ENCODE assay signal across 2 cellular contexts in the genomic region with DNA sequence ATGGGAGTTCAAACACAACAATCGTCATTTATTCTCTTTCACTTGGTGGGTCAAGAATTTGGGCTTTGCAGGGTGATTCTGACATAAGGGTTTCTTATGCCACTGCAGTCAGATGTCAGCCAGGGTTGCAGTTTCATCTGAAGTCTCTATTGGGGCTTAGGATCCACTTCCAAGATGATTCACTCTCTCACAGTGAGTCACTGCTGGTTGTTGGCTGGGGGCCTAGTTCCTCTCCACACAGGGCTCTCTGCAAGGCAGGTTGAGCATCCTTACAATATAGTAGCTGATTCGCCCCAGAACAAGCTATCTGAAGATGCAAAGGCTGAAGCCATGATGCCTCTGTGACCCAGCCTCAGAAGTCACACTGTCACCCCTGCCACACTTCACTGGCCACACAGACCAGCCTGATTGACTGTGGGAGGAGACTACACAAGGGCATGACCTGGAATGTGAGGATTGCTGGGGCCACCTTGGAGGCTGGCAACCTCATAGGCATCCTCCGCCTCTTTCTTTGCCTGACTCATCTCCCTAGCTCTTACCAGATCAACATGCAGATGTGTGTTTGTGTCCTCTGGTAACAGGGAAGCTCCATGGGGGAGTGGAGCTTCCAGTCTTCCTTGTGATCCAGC.
TF ChIP-seq lines count a peak whose summit lies in the region.

No MANE protein-coding gene starts in this region.

TF ChIP-seq in Ishikawa, 13 proteins besides CTCF, POLR2A, EP300 and RAD21 (continued from another document):
- TF ChIP-seq TEAD4 (IDR thresholded peaks at IDR 0.05) (no peak), TCF12 (IDR thresholded peaks at IDR 0.05; ENCODE audit: low read depth) (no peak), CREB1 (IDR thresholded peaks at IDR 0.05; ENCODE audit: low read depth) (no peak), TAF1 (IDR thresholded peaks at IDR 0.05; ENCODE audit: low read depth) (no peak), NFIC (IDR thresholded peaks at IDR 0.05) (peak; percentile 52)
- TF ChIP-seq, protein P1, sequence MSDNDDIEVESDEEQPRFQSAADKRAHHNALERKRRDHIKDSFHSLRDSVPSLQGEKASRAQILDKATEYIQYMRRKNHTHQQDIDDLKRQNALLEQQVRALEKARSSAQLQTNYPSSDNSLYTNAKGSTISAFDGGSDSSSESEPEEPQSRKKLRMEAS (IDR thresholded peaks at IDR 0.05): no peak
- TF ChIP-seq, protein P2, sequence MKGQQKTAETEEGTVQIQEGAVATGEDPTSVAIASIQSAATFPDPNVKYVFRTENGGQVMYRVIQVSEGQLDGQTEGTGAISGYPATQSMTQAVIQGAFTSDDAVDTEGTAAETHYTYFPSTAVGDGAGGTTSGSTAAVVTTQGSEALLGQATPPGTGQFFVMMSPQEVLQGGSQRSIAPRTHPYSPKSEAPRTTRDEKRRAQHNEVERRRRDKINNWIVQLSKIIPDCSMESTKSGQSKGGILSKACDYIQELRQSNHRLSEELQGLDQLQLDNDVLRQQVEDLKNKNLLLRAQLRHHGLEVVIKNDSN (IDR thresholded peaks at IDR 0.05): 0 out of 2 replicates have a peak, but pooled peaks have one; percentile 21
- TF ChIP-seq, protein P3, sequence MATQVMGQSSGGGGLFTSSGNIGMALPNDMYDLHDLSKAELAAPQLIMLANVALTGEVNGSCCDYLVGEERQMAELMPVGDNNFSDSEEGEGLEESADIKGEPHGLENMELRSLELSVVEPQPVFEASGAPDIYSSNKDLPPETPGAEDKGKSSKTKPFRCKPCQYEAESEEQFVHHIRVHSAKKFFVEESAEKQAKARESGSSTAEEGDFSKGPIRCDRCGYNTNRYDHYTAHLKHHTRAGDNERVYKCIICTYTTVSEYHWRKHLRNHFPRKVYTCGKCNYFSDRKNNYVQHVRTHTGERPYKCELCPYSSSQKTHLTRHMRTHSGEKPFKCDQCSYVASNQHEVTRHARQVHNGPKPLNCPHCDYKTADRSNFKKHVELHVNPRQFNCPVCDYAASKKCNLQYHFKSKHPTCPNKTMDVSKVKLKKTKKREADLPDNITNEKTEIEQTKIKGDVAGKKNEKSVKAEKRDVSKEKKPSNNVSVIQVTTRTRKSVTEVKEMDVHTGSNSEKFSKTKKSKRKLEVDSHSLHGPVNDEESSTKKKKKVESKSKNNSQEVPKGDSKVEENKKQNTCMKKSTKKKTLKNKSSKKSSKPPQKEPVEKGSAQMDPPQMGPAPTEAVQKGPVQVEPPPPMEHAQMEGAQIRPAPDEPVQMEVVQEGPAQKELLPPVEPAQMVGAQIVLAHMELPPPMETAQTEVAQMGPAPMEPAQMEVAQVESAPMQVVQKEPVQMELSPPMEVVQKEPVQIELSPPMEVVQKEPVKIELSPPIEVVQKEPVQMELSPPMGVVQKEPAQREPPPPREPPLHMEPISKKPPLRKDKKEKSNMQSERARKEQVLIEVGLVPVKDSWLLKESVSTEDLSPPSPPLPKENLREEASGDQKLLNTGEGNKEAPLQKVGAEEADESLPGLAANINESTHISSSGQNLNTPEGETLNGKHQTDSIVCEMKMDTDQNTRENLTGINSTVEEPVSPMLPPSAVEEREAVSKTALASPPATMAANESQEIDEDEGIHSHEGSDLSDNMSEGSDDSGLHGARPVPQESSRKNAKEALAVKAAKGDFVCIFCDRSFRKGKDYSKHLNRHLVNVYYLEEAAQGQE (IDR thresholded peaks at IDR 0.05; ENCODE audit: low read depth): no peak

TF ChIP-seq in GM23338, 12 proteins besides CTCF, POLR2A, EP300 and RAD21 (continued from another document):
- TF ChIP-seq, protein P3 (IDR thresholded peaks at IDR 0.05; ENCODE audit: unreplicated experiment): no peak
- TF ChIP-seq ZNF331 (CRISPR knock-in tag; IDR thresholded peaks at IDR 0.05; ENCODE audit: low read depth) (no peak), EZH2 (IDR thresholded peaks at IDR 0.05; ENCODE audit: low read depth, unreplicated experiment) (no peak), ZNF114 (CRISPR knock-in tag; IDR thresholded peaks at IDR 0.05) (no peak), CREB1 (CRISPR knock-in tag; IDR thresholded peaks at IDR 0.05; ENCODE audit: low read depth) (no peak), STAT1 (IDR thresholded peaks at IDR 0.05; ENCODE audit: unreplicated experiment) (no peak), JUNB (IDR thresholded peaks at IDR 0.05; ENCODE audit: unreplicated experiment) (no peak), EZH2phosphoT487 (IDR thresholded peaks at IDR 0.05; ENCODE audit: unreplicated experiment) (no peak)
- TF ChIP-seq, protein P4, sequence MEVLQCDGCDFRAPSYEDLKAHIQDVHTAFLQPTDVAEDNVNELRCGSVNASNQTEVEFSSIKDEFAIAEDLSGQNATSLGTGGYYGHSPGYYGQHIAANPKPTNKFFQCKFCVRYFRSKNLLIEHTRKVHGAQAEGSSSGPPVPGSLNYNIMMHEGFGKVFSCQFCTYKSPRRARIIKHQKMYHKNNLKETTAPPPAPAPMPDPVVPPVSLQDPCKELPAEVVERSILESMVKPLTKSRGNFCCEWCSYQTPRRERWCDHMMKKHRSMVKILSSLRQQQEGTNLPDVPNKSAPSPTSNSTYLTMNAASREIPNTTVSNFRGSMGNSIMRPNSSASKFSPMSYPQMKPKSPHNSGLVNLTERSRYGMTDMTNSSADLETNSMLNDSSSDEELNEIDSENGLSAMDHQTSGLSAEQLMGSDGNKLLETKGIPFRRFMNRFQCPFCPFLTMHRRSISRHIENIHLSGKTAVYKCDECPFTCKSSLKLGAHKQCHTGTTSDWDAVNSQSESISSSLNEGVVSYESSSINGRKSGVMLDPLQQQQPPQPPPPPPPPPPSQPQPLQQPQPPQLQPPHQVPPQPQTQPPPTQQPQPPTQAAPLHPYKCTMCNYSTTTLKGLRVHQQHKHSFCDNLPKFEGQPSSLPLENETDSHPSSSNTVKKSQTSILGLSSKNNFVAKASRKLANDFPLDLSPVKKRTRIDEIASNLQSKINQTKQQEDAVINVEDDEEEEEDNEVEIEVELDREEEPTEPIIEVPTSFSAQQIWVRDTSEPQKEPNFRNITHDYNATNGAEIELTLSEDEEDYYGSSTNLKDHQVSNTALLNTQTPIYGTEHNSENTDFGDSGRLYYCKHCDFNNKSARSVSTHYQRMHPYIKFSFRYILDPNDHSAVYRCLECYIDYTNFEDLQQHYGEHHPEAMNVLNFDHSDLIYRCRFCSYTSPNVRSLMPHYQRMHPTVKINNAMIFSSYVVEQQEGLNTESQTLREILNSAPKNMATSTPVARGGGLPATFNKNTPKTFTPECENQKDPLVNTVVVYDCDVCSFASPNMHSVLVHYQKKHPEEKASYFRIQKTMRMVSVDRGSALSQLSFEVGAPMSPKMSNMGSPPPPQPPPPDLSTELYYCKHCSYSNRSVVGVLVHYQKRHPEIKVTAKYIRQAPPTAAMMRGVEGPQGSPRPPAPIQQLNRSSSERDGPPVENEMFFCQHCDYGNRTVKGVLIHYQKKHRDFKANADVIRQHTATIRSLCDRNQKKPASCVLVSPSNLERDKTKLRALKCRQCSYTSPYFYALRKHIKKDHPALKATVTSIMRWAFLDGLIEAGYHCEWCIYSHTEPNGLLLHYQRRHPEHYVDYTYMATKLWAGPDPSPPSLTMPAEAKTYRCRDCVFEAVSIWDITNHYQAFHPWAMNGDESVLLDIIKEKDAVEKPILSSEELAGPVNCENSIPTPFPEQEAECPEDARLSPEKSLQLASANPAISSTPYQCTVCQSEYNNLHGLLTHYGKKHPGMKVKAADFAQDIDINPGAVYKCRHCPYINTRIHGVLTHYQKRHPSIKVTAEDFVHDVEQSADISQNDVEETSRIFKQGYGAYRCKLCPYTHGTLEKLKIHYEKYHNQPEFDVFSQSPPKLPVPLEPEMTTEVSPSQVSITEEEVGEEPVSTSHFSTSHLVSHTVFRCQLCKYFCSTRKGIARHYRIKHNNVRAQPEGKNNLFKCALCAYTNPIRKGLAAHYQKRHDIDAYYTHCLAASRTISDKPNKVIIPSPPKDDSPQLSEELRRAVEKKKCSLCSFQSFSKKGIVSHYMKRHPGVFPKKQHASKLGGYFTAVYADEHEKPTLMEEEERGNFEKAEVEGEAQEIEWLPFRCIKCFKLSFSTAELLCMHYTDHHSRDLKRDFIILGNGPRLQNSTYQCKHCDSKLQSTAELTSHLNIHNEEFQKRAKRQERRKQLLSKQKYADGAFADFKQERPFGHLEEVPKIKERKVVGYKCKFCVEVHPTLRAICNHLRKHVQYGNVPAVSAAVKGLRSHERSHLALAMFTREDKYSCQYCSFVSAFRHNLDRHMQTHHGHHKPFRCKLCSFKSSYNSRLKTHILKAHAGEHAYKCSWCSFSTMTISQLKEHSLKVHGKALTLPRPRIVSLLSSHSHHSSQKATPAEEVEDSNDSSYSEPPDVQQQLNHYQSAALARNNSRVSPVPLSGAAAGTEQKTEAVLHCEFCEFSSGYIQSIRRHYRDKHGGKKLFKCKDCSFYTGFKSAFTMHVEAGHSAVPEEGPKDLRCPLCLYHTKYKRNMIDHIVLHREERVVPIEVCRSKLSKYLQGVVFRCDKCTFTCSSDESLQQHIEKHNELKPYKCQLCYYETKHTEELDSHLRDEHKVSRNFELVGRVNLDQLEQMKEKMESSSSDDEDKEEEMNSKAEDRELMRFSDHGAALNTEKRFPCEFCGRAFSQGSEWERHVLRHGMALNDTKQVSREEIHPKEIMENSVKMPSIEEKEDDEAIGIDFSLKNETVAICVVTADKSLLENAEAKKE (CRISPR knock-in tag; IDR thresholded peaks at IDR 0.05): no peak
- TF ChIP-seq, protein P5, sequence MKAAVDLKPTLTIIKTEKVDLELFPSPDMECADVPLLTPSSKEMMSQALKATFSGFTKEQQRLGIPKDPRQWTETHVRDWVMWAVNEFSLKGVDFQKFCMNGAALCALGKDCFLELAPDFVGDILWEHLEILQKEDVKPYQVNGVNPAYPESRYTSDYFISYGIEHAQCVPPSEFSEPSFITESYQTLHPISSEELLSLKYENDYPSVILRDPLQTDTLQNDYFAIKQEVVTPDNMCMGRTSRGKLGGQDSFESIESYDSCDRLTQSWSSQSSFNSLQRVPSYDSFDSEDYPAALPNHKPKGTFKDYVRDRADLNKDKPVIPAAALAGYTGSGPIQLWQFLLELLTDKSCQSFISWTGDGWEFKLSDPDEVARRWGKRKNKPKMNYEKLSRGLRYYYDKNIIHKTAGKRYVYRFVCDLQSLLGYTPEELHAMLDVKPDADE (IDR thresholded peaks at IDR 0.05): no peak
